ENCODE assay signal across 2 cellular contexts in genomic region chr4:140152015-140152703, GRCh38.
TF ChIP-seq lines count a peak whose summit lies in the region.

No MANE protein-coding gene starts in this region.

TF ChIP-seq in A549, 52 proteins besides CTCF, POLR2A, EP300 and RAD21:
- TF ChIP-seq JUN (IDR thresholded peaks at IDR 0.05) (peak; percentile 32 to 94; a peak in 4 of 5 replicates), FOXS1 (CRISPR knock-in tag; IDR thresholded peaks at IDR 0.05) (0 out of 2 replicates have a peak, but pooled peaks have one; percentile 28), HOXB5 (CRISPR knock-in tag; IDR thresholded peaks at IDR 0.05) (peak; percentile 49; the same call in 1 of the 2 replicates), ESRRA (IDR thresholded peaks at IDR 0.05; ENCODE audit: borderline replicate concordance, low read length) (no peak), MAX (IDR thresholded peaks at IDR 0.05) (no peak), FOSB (CRISPR knock-in tag; IDR thresholded peaks at IDR 0.05) (peak; percentile 46; the same call in 1 of the 2 replicates)

TF ChIP-seq in HCT116, 20 proteins besides CTCF, POLR2A, EP300 and RAD21:
- no peak for TF ChIP-seq CBX3 (IDR thresholded peaks at IDR 0.05; ENCODE audit: low read depth)
- TF ChIP-seq ATF3 (IDR thresholded peaks at IDR 0.05): no peak
- no peak for TF ChIP-seq REST (IDR thresholded peaks at IDR 0.05; ENCODE audit: low read depth)
- TF ChIP-seq POLR2AphosphoS5 (IDR thresholded peaks at IDR 0.05; ENCODE audit: low read depth, low read length): peak; percentile 52
